In the genomic region with DNA sequence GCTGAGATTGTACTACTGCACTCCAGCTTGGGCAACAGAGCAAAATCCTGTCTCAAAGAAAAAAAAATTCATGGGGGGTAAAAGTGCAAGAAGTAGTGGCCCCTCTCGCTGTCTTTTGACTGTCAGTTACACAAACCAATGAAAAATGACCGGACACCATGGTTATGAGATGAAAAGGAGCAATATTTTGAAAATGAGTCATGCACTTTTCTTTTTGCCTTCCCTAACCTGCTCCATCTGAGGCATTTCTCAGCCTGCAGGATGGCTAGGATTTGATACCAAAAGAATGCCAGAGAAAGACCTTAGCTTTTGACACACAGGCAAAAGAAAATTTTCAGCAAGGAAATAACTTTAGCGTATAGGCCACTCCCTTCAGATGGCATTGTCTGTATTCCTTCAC, we compare ENCODE assay signal across 20 cellular contexts.
DNase-seq lines count a peak whose midpoint lies in the region; ATAC-seq and TF ChIP-seq lines count a peak whose summit lies in the region.
"Had no signal": no experiment of that assay in that cellular context is flagged by ENCODE, and none has a peak within 500 bp of the region (broad histone marks: within the 10 kb centered on the region; RNA-seq: fewer than 3 reads in every experiment).

No MANE protein-coding gene starts in this region.

- H3K23ac ChIP-seq in mesenchymal stem cell (ENCODE audit: low read length in 2 of 2), result no peak overlapping the region

- no peak overlapping the region for H3K4me3 ChIP-seq in RWPE2 (ENCODE audit: severe bottlenecking)
- no peak overlapping the region for H3K4me3 ChIP-seq in astrocyte of the spinal cord (ENCODE audit: low read depth, low read length)
- no peak overlapping the region for H3K4me3 ChIP-seq in mesenchymal stem cell (ENCODE audit: insufficient read depth in 1 of 2, low read depth in 1 of 2, low read length in 2 of 2)

- no peak overlapping the region for H2BK120ac ChIP-seq in mesenchymal stem cell (ENCODE audit: low read depth, low read length)

- H3K27me3 ChIP-seq in RWPE2 (ENCODE audit: insufficient read depth, poor library complexity, severe bottlenecking) (no peaks in the 10 kb centered on the region), mesenchymal stem cell (ENCODE audit: control insufficient read depth in 1 of 2, insufficient read depth in 1 of 2, low read length in 2 of 2) (peaks cover 0 to 3% of the 10 kb centered on the region in 2 experiments)

- 86% methylated on average over 3 of the region's 3 CpGs for WGBS in mesenchymal stem cell

- DNase-seq in HT1080 (ENCODE audit: low read depth) (peak; percentile 52), RWPE2 (ENCODE audit: low spot score) (no peak), astrocyte of the spinal cord (ENCODE audit: low read depth, low spot score) (peak; percentile 43), mesenchymal stem cell (no peak), GM10248 (ENCODE audit: extremely low spot score) (no peak), NCI-H524 treated with DMSO at 0.1 percent for 48 hours (lab: John Stamatoyannopoulos, UW) (no peak), T-helper 2 cell (no peak)
- DNase-seq: CD4-positive, CD25-positive, alpha-beta regulatory T cell; DMS79 treated with DMSO at 0.1 percent for 48 hours; GOT3; KG1; NCI-H1105; NCI-H146; NCI-H2029; NCI-H345; NCI-H526; RPMI8226; SIG-M5 had no signal

- H3K4me1 ChIP-seq in RWPE2 (ENCODE audit: insufficient read depth, poor library complexity, severe bottlenecking) (no peaks in the 10 kb centered on the region), mesenchymal stem cell (ENCODE audit: control insufficient read depth, insufficient read depth, low read depth, low read length) (peaks cover 6% of the 10 kb centered on the region)

- no peak overlapping the region for H3K18ac ChIP-seq in mesenchymal stem cell (ENCODE audit: low read depth in 1 of 2, low read length in 2 of 2)

- CTCF ChIA-PET in GM10248 (lab: Yijun Ruan, JAX), result interaction anchor here (1.3 kb wide), 1 partner anchor 16 kb away, joined by 3 read pairs; no protein-coding TSS in a partner anchor

- ATAC-seq in RWPE2 (ENCODE audit: low read depth), result 0 out of 3 replicates have a peak, but pooled peaks have one; percentile 27
- ATAC-seq: HCT116 had no signal

- H3K27ac ChIP-seq in RWPE2 (ENCODE audit: poor library complexity, severe bottlenecking), result no peak overlapping the region
- H3K27ac ChIP-seq in mesenchymal stem cell (ENCODE audit: low read length, poor library complexity, severe bottlenecking), result peak overlapping the region; percentile 38
- H3K27ac ChIP-seq: HL-60 had no signal

- no peak overlapping the region for H2AFZ ChIP-seq in mesenchymal stem cell (ENCODE audit: low read depth, low read length)

- H4K8ac ChIP-seq in mesenchymal stem cell (ENCODE audit: low read length), result no peak overlapping the region

- H2BK5ac ChIP-seq in mesenchymal stem cell (ENCODE audit: low read depth, low read length, poor library complexity, severe bottlenecking), result no peak overlapping the region

- no peaks in the 10 kb centered on the region for H3K79me1 ChIP-seq in mesenchymal stem cell (replicated peaks; ENCODE audit: low read length, poor library complexity, severe bottlenecking)

- H2BK12ac ChIP-seq in mesenchymal stem cell (ENCODE audit: low read length in 2 of 2), result no peak overlapping the region

- no peak overlapping the region for H3K9ac ChIP-seq in mesenchymal stem cell (ENCODE audit: low read length)

- H2BK15ac ChIP-seq in mesenchymal stem cell (ENCODE audit: low read depth, poor library complexity, severe bottlenecking), result no peak overlapping the region

- H3K9me3 ChIP-seq in RWPE2 (ENCODE audit: severe bottlenecking), result no peaks in the 10 kb centered on the region
- no peaks in the 10 kb centered on the region for H3K9me3 ChIP-seq in mesenchymal stem cell (ENCODE audit: control insufficient read depth, low read length)

- no peak overlapping the region for H3K4ac ChIP-seq in mesenchymal stem cell (ENCODE audit: low read depth in 1 of 2, low read length in 2 of 2)

- TF ChIP-seq CTCF in RWPE2 (IDR thresholded peaks at IDR 0.05; ENCODE audit: poor library complexity, severe bottlenecking) (no peak), astrocyte of the spinal cord (IDR thresholded peaks at IDR 0.05; ENCODE audit: low read depth, low read length) (no peak), GM10248 (IDR thresholded peaks at IDR 0.05; ENCODE audit: control extremely low read depth, extremely low read depth, low read depth, missing control alignments) (no peak)

- H2AK5ac ChIP-seq in mesenchymal stem cell (ENCODE audit: low read length, severe bottlenecking), result no peak overlapping the region

- POLR2A ChIA-PET in GM10248 (lab: Yijun Ruan, JAX), result interaction anchor here (0.6 kb wide), 1 partner anchor 28 kb away, joined by 3 read pairs; no protein-coding TSS in a partner anchor

- H4K91ac ChIP-seq in mesenchymal stem cell (ENCODE audit: low read length), result no peak overlapping the region

- H3K14ac ChIP-seq in mesenchymal stem cell (ENCODE audit: low read length in 2 of 2), result no peak overlapping the region

- no peaks in the 10 kb centered on the region for H3K36me3 ChIP-seq in RWPE2 (ENCODE audit: low read depth)
- H3K36me3 ChIP-seq in mesenchymal stem cell (ENCODE audit: control insufficient read depth in 1 of 2, insufficient read depth in 2 of 2, low read depth in 1 of 2, low read length in 2 of 2), result no peaks in the 10 kb centered on the region

- no peak overlapping the region for H3K4me2 ChIP-seq in mesenchymal stem cell (ENCODE audit: low read length, poor library complexity, severe bottlenecking)

- in situ Hi-C loops in astrocyte of the spinal cord (cut with HindIII; ENCODE audit: low sequenced_read_pairs), result no loop called here

Comparison
In these comparisons a context has a peak if more than half of its experiments do, and no peak if none do; other contexts are left out.
1. DNase-seq: peak in HT1080 (single experiment) and astrocyte of the spinal cord (single experiment); none in RWPE2 (single experiment), mesenchymal stem cell (single experiment), GM10248 (single experiment), NCI-H524 treated with DMSO at 0.1 percent for 48 hours (single experiment) and T-helper 2 cell (0 of 5).